Comparison of ENCODE assay signal across 19 cellular contexts in the genomic region with DNA sequence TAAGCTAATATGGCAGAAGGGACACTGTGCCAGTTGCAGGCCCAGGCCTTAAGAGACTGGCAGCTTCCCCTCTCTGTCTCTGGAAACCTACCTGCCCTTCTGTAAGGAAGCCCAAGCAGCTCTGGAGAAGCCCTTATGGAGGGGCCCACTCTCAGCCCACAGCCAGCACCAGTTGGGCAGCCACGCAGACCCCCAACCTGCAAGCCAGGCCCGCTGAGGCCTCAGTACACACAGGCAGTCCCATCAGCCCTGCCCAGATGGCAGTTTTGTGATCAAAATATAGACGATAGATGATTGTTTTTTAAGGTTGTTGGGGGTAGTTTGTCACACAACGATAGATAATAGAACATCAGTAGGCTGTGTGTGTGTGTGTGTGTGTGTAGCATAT. TPM values are rescaled to one million over a fixed set of nuclear protein-coding genes. Genes with fewer than 3 reads are reported as not detected.
DNase-seq lines count a peak whose midpoint lies in the region; ATAC-seq, FAIRE-seq and TF ChIP-seq lines count a peak whose summit lies in the region.
"Had no signal": no experiment of that assay in that cellular context is flagged by ENCODE, and none has a peak within 500 bp of the region (broad histone marks: within the 10 kb centered on the region; RNA-seq: fewer than 3 reads in every experiment).

No MANE protein-coding gene starts in this region.

- POLR2A ChIA-PET in WTC11 (lab: Charles Lee), result no interaction called here

- H3K4me1 Mint-ChIP-seq in WTC11, result peaks cover 3% of the 10 kb centered on the region

- no peak for FAIRE-seq in kidney (lab: Jason Lieb, UNC)
- FAIRE-seq: K562 had no signal

- ATAC-seq in right cardiac atrium, result no peak
- no peak for ATAC-seq in WTC11
- no peak for ATAC-seq in upper lobe of right lung
- no peak for ATAC-seq in GM19467 (IDR thresholded peaks at IDR 0.05; ENCODE audit: unreplicated experiment)
- ATAC-seq: K562 had no signal

- DNase-seq in left ventricle myocardium inferior (peak; percentile 12), right cardiac atrium (no peak), WTC11 (ENCODE audit: low spot score) (peak; percentile 2), kidney (peak; percentile 21), upper lobe of right lung (peak; percentile 26), NCI-H1930 (lab: John Stamatoyannopoulos, UW) (no peak)
- DNase-seq: AML-193, DMS79, H7, NCI-H1092 treated with DMSO at 0.1 percent for 48 hours, NCI-H146, NCI-H510A, NCI-H774, SHP77 treated with DMSO at 0.1 percent for 48 hours had no signal

- no peak overlapping the region for H3K27ac Mint-ChIP-seq in WTC11
- H3K27ac Mint-ChIP-seq: HFFc6 had no signal

- H3K4me3 ChIP-seq in left ventricle myocardium inferior (no peak overlapping the region), right cardiac atrium (ENCODE audit: low read length) (no peak overlapping the region), kidney (ENCODE audit: low read length in 2 of 2) (no peak overlapping the region), upper lobe of right lung (no peak overlapping the region)
- H3K4me3 ChIP-seq: K562 had no signal

- TF ChIP-seq CTCF in left ventricle myocardium inferior (IDR thresholded peaks at IDR 0.05; ENCODE audit: borderline replicate concordance) (no peak), WTC11 (IDR thresholded peaks at IDR 0.05) (no peak), kidney (IDR thresholded peaks at IDR 0.05; ENCODE audit: borderline replicate concordance, extremely low read depth, insufficient read depth) (no peak), upper lobe of right lung (IDR thresholded peaks at IDR 0.05) (no peak)

- no peaks in the 10 kb centered on the region for H3K27me3 ChIP-seq in left ventricle myocardium inferior (ENCODE audit: low read depth)
- H3K27me3 ChIP-seq in right cardiac atrium (ENCODE audit: control insufficient read depth, insufficient read depth), result no peaks in the 10 kb centered on the region
- H3K27me3 ChIP-seq in upper lobe of right lung, result no peaks in the 10 kb centered on the region

- CTCF ChIA-PET in WTC11 (lab: Charles Lee), result interaction anchor here (0.6 to 6.1 kb wide), 7 partner anchors 9 to 416 kb away, joined by 3 to 78 read pairs (median 4); no protein-coding TSS in a partner anchor

- H3K36me3 Mint-ChIP-seq in WTC11, result no peaks in the 10 kb centered on the region

- intact Hi-C loops in left ventricle myocardium inferior (cut with micrococcal nuclease) (no loop called here), right cardiac atrium (cut with DNase I) (no loop called here), kidney (cut with DNase I) (no loop called here), upper lobe of right lung (cut with DNase I) (no loop called here)

- H3K4me1 ChIP-seq in left ventricle myocardium inferior (no peaks in the 10 kb centered on the region), right cardiac atrium (ENCODE audit: control insufficient read depth, insufficient read depth, low read length) (no peaks in the 10 kb centered on the region), kidney (ENCODE audit: control insufficient read depth in 1 of 2, insufficient read depth in 1 of 2, low read depth in 1 of 2, low read length in 2 of 2) (no peaks in the 10 kb centered on the region), upper lobe of right lung (no peaks in the 10 kb centered on the region)

- H3K9ac ChIP-seq in kidney (ENCODE audit: low read length in 2 of 2), result no peak overlapping the region

- H3K27ac ChIP-seq in left ventricle myocardium inferior (replicated peaks) (no peak overlapping the region), right cardiac atrium (ENCODE audit: low read length) (no peak overlapping the region), kidney (ENCODE audit: low read depth in 2 of 2, low read length in 2 of 2) (no peak overlapping the region), upper lobe of right lung (no peak overlapping the region)
- H3K27ac ChIP-seq: C4-2B had no signal

- H3K36me3 ChIP-seq in left ventricle myocardium inferior, result no peaks in the 10 kb centered on the region
- H3K36me3 ChIP-seq in kidney (ENCODE audit: control insufficient read depth in 1 of 2, insufficient read depth in 2 of 2, low read length in 2 of 2), result no peaks in the 10 kb centered on the region
- H3K36me3 ChIP-seq in upper lobe of right lung, result no peaks in the 10 kb centered on the region

- H3K9me3 ChIP-seq in left ventricle myocardium inferior (replicated peaks), result no peaks in the 10 kb centered on the region
- no peaks in the 10 kb centered on the region for H3K9me3 ChIP-seq in right cardiac atrium (ENCODE audit: control insufficient read depth, low read length)
- H3K9me3 ChIP-seq in kidney (ENCODE audit: control insufficient read depth in 1 of 2, low read length in 2 of 2), result no peaks in the 10 kb centered on the region
- H3K9me3 ChIP-seq in upper lobe of right lung, result no peaks in the 10 kb centered on the region

- H3K4me3 Mint-ChIP-seq in WTC11, result no peak overlapping the region
- H3K4me3 Mint-ChIP-seq: HFFc6 had no signal

- H3K27me3 Mint-ChIP-seq in WTC11 (ENCODE audit: low read depth), result peaks cover 1% of the 10 kb centered on the region

- 94% methylated on average over 4 of the region's 4 CpGs for WGBS in right cardiac atrium

- no peaks in the 10 kb centered on the region for H3K9me3 Mint-ChIP-seq in WTC11
- H3K9me3 Mint-ChIP-seq: HFFc6 had no signal

TF ChIP-seq in WTC11, 78 proteins besides CTCF, POLR2A, EP300 and RAD21 (continues in another document):
- TF ChIP-seq, protein P1, sequence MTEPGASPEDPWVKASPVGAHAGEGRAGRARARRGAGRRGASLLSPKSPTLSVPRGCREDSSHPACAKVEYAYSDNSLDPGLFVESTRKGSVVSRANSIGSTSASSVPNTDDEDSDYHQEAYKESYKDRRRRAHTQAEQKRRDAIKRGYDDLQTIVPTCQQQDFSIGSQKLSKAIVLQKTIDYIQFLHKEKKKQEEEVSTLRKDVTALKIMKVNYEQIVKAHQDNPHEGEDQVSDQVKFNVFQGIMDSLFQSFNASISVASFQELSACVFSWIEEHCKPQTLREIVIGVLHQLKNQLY (CRISPR knock-in tag; IDR thresholded peaks at IDR 0.05), result no peak
- TF ChIP-seq, protein P2, sequence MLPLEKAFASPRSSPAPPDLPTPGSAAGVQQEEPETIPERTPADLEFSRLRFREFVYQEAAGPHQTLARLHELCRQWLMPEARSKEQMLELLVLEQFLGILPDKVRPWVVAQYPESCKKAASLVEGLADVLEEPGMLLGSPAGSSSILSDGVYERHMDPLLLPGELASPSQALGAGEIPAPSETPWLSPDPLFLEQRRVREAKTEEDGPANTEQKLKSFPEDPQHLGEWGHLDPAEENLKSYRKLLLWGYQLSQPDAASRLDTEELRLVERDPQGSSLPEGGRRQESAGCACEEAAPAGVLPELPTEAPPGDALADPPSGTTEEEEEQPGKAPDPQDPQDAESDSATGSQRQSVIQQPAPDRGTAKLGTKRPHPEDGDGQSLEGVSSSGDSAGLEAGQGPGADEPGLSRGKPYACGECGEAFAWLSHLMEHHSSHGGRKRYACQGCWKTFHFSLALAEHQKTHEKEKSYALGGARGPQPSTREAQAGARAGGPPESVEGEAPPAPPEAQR (CRISPR knock-in tag; IDR thresholded peaks at IDR 0.05), result no peak
- TF ChIP-seq, protein P3, sequence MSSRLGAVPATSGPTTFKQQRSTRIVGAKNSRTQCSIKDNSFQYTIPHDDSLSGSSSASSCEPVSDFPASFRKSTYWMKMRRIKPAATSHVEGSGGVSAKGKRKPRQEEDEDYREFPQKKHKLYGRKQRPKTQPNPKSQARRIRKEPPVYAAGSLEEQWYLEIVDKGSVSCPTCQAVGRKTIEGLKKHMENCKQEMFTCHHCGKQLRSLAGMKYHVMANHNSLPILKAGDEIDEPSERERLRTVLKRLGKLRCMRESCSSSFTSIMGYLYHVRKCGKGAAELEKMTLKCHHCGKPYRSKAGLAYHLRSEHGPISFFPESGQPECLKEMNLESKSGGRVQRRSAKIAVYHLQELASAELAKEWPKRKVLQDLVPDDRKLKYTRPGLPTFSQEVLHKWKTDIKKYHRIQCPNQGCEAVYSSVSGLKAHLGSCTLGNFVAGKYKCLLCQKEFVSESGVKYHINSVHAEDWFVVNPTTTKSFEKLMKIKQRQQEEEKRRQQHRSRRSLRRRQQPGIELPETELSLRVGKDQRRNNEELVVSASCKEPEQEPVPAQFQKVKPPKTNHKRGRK (CRISPR knock-in tag; IDR thresholded peaks at IDR 0.05; ENCODE audit: borderline replicate concordance), result no peak
- TF ChIP-seq, protein P4, sequence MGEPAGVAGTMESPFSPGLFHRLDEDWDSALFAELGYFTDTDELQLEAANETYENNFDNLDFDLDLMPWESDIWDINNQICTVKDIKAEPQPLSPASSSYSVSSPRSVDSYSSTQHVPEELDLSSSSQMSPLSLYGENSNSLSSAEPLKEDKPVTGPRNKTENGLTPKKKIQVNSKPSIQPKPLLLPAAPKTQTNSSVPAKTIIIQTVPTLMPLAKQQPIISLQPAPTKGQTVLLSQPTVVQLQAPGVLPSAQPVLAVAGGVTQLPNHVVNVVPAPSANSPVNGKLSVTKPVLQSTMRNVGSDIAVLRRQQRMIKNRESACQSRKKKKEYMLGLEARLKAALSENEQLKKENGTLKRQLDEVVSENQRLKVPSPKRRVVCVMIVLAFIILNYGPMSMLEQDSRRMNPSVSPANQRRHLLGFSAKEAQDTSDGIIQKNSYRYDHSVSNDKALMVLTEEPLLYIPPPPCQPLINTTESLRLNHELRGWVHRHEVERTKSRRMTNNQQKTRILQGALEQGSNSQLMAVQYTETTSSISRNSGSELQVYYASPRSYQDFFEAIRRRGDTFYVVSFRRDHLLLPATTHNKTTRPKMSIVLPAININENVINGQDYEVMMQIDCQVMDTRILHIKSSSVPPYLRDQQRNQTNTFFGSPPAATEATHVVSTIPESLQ (CRISPR knock-in tag; IDR thresholded peaks at IDR 0.05), result no peak
- TF ChIP-seq, protein P5, sequence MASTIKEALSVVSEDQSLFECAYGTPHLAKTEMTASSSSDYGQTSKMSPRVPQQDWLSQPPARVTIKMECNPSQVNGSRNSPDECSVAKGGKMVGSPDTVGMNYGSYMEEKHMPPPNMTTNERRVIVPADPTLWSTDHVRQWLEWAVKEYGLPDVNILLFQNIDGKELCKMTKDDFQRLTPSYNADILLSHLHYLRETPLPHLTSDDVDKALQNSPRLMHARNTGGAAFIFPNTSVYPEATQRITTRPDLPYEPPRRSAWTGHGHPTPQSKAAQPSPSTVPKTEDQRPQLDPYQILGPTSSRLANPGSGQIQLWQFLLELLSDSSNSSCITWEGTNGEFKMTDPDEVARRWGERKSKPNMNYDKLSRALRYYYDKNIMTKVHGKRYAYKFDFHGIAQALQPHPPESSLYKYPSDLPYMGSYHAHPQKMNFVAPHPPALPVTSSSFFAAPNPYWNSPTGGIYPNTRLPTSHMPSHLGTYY (CRISPR knock-in tag; IDR thresholded peaks at IDR 0.05), result no peak
- no peak for TF ChIP-seq CBFB (CRISPR knock-in tag; IDR thresholded peaks at IDR 0.05; ENCODE audit: low read depth)

RNA-seq across cellular contexts. Expression of a gene that starts 36.8 kb away (rescaled TPM):
- total RNA-seq in left ventricle myocardium inferior, result not detected
- total RNA-seq in right cardiac atrium, result not detected
- not detected for polyA plus RNA-seq in right cardiac atrium
- total RNA-seq in WTC11 (2021), result 0.14 to 0.20 TPM (median 0.14 TPM) in 3 replicates
- not detected for total RNA-seq in kidney
- not detected for polyA plus RNA-seq in kidney (ENCODE audit: insufficient read depth, low read depth, low replicate concordance)
- total RNA-seq in upper lobe of right lung, result 9.5 TPM
- total RNA-seq: HFFc6, K562, OCI-LY7 had no signal

Comparison
In these comparisons a context has a peak if more than half of its experiments do, and no peak if none do; other contexts are left out.
1. DNase-seq: peak in left ventricle myocardium inferior (single experiment), WTC11 (single experiment), kidney (single experiment) and upper lobe of right lung (single experiment); none in right cardiac atrium (0 of 3) and NCI-H1930 (0 of 2).